2 cellular contexts compared by ENCODE assay signal in genomic region chr1:214281902-214282695, GRCh38.
TF ChIP-seq lines count a peak whose summit lies in the region.

No MANE protein-coding gene starts in this region.

TF ChIP-seq in HEK293, 187 proteins besides CTCF, POLR2A, EP300 and RAD21 (continues in another document):
- TF ChIP-seq, protein P1, sequence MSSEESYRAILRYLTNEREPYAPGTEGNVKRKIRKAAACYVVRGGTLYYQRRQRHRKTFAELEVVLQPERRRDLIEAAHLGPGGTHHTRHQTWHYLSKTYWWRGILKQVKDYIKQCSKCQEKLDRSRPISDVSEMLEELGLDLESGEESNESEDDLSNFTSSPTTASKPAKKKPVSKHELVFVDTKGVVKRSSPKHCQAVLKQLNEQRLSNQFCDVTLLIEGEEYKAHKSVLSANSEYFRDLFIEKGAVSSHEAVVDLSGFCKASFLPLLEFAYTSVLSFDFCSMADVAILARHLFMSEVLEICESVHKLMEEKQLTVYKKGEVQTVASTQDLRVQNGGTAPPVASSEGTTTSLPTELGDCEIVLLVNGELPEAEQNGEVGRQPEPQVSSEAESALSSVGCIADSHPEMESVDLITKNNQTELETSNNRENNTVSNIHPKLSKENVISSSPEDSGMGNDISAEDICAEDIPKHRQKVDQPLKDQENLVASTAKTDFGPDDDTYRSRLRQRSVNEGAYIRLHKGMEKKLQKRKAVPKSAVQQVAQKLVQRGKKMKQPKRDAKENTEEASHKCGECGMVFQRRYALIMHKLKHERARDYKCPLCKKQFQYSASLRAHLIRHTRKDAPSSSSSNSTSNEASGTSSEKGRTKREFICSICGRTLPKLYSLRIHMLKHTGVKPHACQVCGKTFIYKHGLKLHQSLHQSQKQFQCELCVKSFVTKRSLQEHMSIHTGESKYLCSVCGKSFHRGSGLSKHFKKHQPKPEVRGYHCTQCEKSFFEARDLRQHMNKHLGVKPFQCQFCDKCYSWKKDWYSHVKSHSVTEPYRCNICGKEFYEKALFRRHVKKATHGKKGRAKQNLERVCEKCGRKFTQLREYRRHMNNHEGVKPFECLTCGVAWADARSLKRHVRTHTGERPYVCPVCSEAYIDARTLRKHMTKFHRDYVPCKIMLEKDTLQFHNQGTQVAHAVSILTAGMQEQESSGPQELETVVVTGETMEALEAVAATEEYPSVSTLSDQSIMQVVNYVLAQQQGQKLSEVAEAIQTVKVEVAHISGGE (tag by site-specific recombination; conservative IDR thresholded peaks at IDR 0.05; ENCODE audit: low read depth): 0 out of 2 replicates have a peak, but pooled peaks have one; percentile 3
- TF ChIP-seq ZBTB17 (tag by site-specific recombination; IDR thresholded peaks at IDR 0.05): peak; percentile 27
- no peak for TF ChIP-seq ZSCAN16 (tag by site-specific recombination; IDR thresholded peaks at IDR 0.05)
- no peak for TF ChIP-seq MEIS1 (CRISPR knock-in tag; IDR thresholded peaks at IDR 0.05; ENCODE audit: borderline replicate concordance)
- no peak for TF ChIP-seq ZBTB6 (tag by site-specific recombination; IDR thresholded peaks at IDR 0.05)
- TF ChIP-seq, protein P2, sequence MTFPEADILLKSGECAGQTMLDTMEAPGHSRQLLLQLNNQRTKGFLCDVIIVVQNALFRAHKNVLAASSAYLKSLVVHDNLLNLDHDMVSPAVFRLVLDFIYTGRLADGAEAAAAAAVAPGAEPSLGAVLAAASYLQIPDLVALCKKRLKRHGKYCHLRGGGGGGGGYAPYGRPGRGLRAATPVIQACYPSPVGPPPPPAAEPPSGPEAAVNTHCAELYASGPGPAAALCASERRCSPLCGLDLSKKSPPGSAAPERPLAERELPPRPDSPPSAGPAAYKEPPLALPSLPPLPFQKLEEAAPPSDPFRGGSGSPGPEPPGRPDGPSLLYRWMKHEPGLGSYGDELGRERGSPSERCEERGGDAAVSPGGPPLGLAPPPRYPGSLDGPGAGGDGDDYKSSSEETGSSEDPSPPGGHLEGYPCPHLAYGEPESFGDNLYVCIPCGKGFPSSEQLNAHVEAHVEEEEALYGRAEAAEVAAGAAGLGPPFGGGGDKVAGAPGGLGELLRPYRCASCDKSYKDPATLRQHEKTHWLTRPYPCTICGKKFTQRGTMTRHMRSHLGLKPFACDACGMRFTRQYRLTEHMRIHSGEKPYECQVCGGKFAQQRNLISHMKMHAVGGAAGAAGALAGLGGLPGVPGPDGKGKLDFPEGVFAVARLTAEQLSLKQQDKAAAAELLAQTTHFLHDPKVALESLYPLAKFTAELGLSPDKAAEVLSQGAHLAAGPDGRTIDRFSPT (tag by site-specific recombination; IDR thresholded peaks at IDR 0.05): no peak
- peak; percentile 63 for TF ChIP-seq ZNF335 (tag by site-specific recombination; conservative IDR thresholded peaks at IDR 0.05)
- no peak for TF ChIP-seq ZNF488 (tag by site-specific recombination; IDR thresholded peaks at IDR 0.05)
- TF ChIP-seq KLF1 (tag by site-specific recombination; IDR thresholded peaks at IDR 0.05): peak; percentile 34; the same call in 1 of the 2 replicates
- no peak for TF ChIP-seq ZNF510 (tag by site-specific recombination; IDR thresholded peaks at IDR 0.05; ENCODE audit: insufficient replicate concordance)
- 0 out of 2 replicates have a peak, but pooled peaks have one; percentile 4 for TF ChIP-seq WT1 (tag by site-specific recombination; IDR thresholded peaks at IDR 0.05)
- TF ChIP-seq ZNF843 (tag by site-specific recombination; IDR thresholded peaks at IDR 0.05): no peak
- no peak for TF ChIP-seq ZNF157 (tag by site-specific recombination; IDR thresholded peaks at IDR 0.05)
- no peak for TF ChIP-seq KLF17 (tag by site-specific recombination; IDR thresholded peaks at IDR 0.05)
- TF ChIP-seq ZEB2 (tag by site-specific recombination; IDR thresholded peaks at IDR 0.05): no peak
- peak; percentile 97 for TF ChIP-seq PRDM1 (tag by site-specific recombination; IDR thresholded peaks at IDR 0.05)
- TF ChIP-seq ZNF830 (tag by site-specific recombination; IDR thresholded peaks at IDR 0.05; ENCODE audit: low read depth): no peak
- no peak for TF ChIP-seq ZNF670 (tag by site-specific recombination; IDR thresholded peaks at IDR 0.05; ENCODE audit: low read depth)
- TF ChIP-seq ZNF404 (tag by site-specific recombination; IDR thresholded peaks at IDR 0.05): no peak

TF ChIP-seq in H1, 55 proteins besides CTCF, POLR2A, EP300 and RAD21 (continued from another document):
- no peak for TF ChIP-seq RBBP5 (IDR thresholded peaks at IDR 0.05; ENCODE audit: borderline replicate concordance, low read depth, low read length)
- no peak for TF ChIP-seq TAF7 (optimal IDR thresholded peaks at IDR 0.05; ENCODE audit: borderline replicate concordance, low read depth, low read length)
